Comparison of ENCODE assay signal across 1 cellular context in the genomic region with DNA sequence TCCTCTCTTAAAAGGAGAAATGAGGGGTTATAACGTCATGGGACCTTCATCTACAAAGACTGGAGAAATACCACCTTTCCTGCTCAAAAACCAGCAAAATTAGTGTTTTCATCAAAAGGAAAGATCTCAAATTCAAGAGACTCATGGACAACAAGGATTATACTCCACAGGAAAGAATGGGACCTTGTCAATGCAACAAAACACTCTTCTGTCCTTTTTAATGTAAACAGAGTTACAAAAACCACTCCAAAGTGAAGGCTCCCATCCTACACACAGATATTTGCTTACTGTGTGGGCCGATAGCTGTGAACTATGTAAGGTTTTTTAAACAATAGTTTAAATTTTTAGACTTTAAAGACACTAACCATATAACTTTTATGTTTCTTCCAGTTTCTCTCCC. TPM values are rescaled to one million over a fixed set of nuclear protein-coding genes. Genes with fewer than 3 reads are reported as not detected.
"Had no signal": no experiment of that assay in that cellular context is flagged by ENCODE, and none has a peak within 500 bp of the region (broad histone marks: within the 10 kb centered on the region; RNA-seq: fewer than 3 reads in every experiment).

No MANE protein-coding gene starts in this region.

RNA-seq across cellular contexts. Expression of gene FZD5, which starts 16.0 kb away (rescaled TPM):
- polyA plus RNA-seq: naive thymus-derived CD4-positive, alpha-beta T cell had no signal
